ENCODE assay signal across 9 cellular contexts in the genomic region with DNA sequence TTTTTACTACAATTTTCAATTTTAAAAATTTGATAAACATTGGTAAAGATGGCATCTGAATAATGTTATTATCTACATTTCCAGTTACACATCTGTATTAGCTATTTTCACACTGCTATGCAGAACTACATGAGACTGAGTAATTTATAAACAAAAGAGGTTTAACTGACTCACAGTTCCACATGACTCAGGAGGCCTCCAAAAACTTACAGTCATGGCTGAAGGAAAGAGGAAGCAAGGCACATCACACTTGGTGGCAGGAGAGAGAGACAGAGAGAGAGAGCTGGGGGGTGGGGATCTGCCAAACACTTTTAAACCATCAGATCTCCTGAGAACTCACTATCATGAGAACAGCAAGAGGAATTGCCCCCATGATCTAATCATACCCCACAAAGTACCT.
DNase-seq lines count a peak whose midpoint lies in the region; ATAC-seq lines count a peak whose summit lies in the region.
"Had no signal": no experiment of that assay in that cellular context is flagged by ENCODE, and none has a peak within 500 bp of the region (broad histone marks: within the 10 kb centered on the region; RNA-seq: fewer than 3 reads in every experiment).

No MANE protein-coding gene starts in this region.

- no peaks in the 10 kb centered on the region for H3K27me3 Mint-ChIP-seq in dendritic cell treated with granulocyte-macrophage colony-stimulating factor and Interleukin-4, amounts not matched to agents 40 ng/mL and 50 ng/mL, for 4 days
- H3K27me3 Mint-ChIP-seq: activated CD4-positive, alpha-beta memory T cell treated with anti-CD3 and anti-CD28 coated beads for 36 hours had no signal

- H3K36me3 Mint-ChIP-seq in dendritic cell treated with granulocyte-macrophage colony-stimulating factor and Interleukin-4, amounts not matched to agents 40 ng/mL and 50 ng/mL, for 4 days (ENCODE audit: low read depth) = no peaks in the 10 kb centered on the region
- H3K36me3 Mint-ChIP-seq: activated CD4-positive, alpha-beta memory T cell treated with anti-CD3 and anti-CD28 coated beads for 36 hours had no signal

- H3K4me3 Mint-ChIP-seq in dendritic cell treated with granulocyte-macrophage colony-stimulating factor and Interleukin-4, amounts not matched to agents 40 ng/mL and 50 ng/mL, for 4 days = no peak overlapping the region
- H3K4me3 Mint-ChIP-seq: activated CD4-positive, alpha-beta memory T cell treated with anti-CD3 and anti-CD28 coated beads for 36 hours had no signal

- H3K27ac Mint-ChIP-seq in dendritic cell treated with granulocyte-macrophage colony-stimulating factor and Interleukin-4, amounts not matched to agents 40 ng/mL and 50 ng/mL, for 4 days = peak overlapping the region; percentile 54
- H3K27ac Mint-ChIP-seq: activated CD4-positive, alpha-beta memory T cell treated with anti-CD3 and anti-CD28 coated beads for 36 hours had no signal

- ATAC-seq in HG02870 (IDR thresholded peaks at IDR 0.05; ENCODE audit: unreplicated experiment) (no peak), HG02678 (IDR thresholded peaks at IDR 0.05; ENCODE audit: unreplicated experiment) (no peak)

- DNase-seq in GDM1 (lab: John Stamatoyannopoulos, UW) (peak; percentile 19), NCI-H460 (ENCODE audit: extremely low read depth, low read depth) (peak; percentile 8), myocyte (ENCODE audit: low read depth) (peak; percentile 48), iPS-NIHi11 (ENCODE audit: low spot score) (no peak)
- DNase-seq in stimulated activated CD4-positive, alpha-beta T cell treated with anti-CD3 and anti-CD28 coated beads, Interleukin-4, amount 100 ng/mL, for 1 hour = no peak
- DNase-seq: activated CD4-positive, alpha-beta memory T cell treated with anti-CD3 and anti-CD28 coated beads for 36 hours had no signal

- intact Hi-C loops in dendritic cell treated with granulocyte-macrophage colony-stimulating factor and Interleukin-4, amounts not matched to agents 40 ng/mL and 50 ng/mL, for 4 days (cut with micrococcal nuclease) = loop anchor here (2.0 kb wide), 1 partner anchor 86 kb away; no protein-coding TSS in a partner anchor

- H3K4me1 Mint-ChIP-seq in dendritic cell treated with granulocyte-macrophage colony-stimulating factor and Interleukin-4, amounts not matched to agents 40 ng/mL and 50 ng/mL, for 4 days (ENCODE audit: low read depth) = peaks cover 14% of the 10 kb centered on the region

- peaks cover 9% of the 10 kb centered on the region for H3K9me3 Mint-ChIP-seq in dendritic cell treated with granulocyte-macrophage colony-stimulating factor and Interleukin-4, amounts not matched to agents 40 ng/mL and 50 ng/mL, for 4 days
- H3K9me3 Mint-ChIP-seq: activated CD4-positive, alpha-beta memory T cell treated with anti-CD3 and anti-CD28 coated beads for 36 hours had no signal

Comparison
In these comparisons a context has a peak if more than half of its experiments do, and no peak if none do; other contexts are left out.
1. DNase-seq: peak in GDM1 (single experiment), NCI-H460 (single experiment) and myocyte (single experiment); none in iPS-NIHi11 (single experiment) and stimulated activated CD4-positive, alpha-beta T cell treated with anti-CD3 and anti-CD28 coated beads, Interleukin-4, amount 100 ng/mL, for 1 hour (single experiment).